Comparison of ENCODE assay signal across 8 cellular contexts in the genomic region with DNA sequence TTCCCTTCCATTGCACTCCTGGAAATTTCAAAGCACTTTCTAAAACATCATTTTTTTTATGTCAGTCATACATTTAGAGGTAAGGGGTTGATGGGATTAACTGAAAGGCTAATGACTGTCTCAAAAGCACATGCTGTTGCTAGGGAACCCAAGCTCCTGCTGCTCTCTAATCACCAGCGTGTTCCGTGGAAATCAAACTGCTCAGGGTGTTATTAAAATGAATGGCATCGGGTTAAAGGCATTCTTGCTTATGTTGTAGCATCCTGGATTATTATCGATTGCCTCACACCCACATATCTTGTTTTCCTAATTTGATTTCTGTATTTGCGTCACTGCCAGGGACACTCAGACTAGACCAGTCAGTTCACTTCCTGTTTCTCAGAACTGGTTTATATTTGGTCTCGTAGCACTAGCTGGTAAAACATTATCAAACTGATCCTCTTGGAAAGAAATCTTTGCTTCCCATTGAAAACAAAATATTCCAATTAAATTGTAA.
DNase-seq lines count a peak whose midpoint lies in the region; ATAC-seq and TF ChIP-seq lines count a peak whose summit lies in the region.

No MANE protein-coding gene starts in this region.

- BruUV-seq in Caco-2 (replicated peaks; lab: Mats Ljungman, UMichigan): no TSS peak

- H3K27me3 Mint-ChIP-seq in Caco-2 (ENCODE audit: insufficient read depth, unreplicated experiment) (peaks cover 18% of the 10 kb centered on the region), T-cell (no peaks in the 10 kb centered on the region)
- peaks cover 0 to 15% of the 10 kb centered on the region in 2 donors for H3K27me3 Mint-ChIP-seq in natural killer cell treated with Interleukin-12 subunit alpha and Interleukin-12 subunit beta and Interleukin-15 and Interleukin-18, amount 100 ng/mL, for 72 hours

- H3K4me1 Mint-ChIP-seq in Caco-2 (ENCODE audit: low read depth, unreplicated experiment): peaks cover 15% of the 10 kb centered on the region
- peaks cover 42 to 43% (median 42%) of the 10 kb centered on the region in 3 donors for H3K4me1 Mint-ChIP-seq in T-cell
- peaks cover 38 to 45% of the 10 kb centered on the region in 2 donors for H3K4me1 Mint-ChIP-seq in natural killer cell treated with Interleukin-12 subunit alpha and Interleukin-12 subunit beta and Interleukin-15 and Interleukin-18, amount 100 ng/mL, for 72 hours (ENCODE audit: low read depth in 2 of 2)

- H3K9me3 ChIP-seq in Caco-2 (no peaks in the 10 kb centered on the region), HUES6 (ENCODE audit: control insufficient read depth, insufficient read depth, low read depth, low read length) (no peaks in the 10 kb centered on the region)

- no peak overlapping the region for H3K27ac ChIP-seq in HUES6 (ENCODE audit: low read depth, low read length)

- H3K9me3 Mint-ChIP-seq in Caco-2 (ENCODE audit: unreplicated experiment) (no peaks in the 10 kb centered on the region), T-cell (no peaks in the 10 kb centered on the region)
- no peaks in the 10 kb centered on the region for H3K9me3 Mint-ChIP-seq in natural killer cell treated with Interleukin-12 subunit alpha and Interleukin-12 subunit beta and Interleukin-15 and Interleukin-18, amount 100 ng/mL, for 72 hours

- peak overlapping the region; percentile 79 for H3K4me3 Mint-ChIP-seq in Caco-2 (ENCODE audit: unreplicated experiment)
- peak overlapping the region; percentile 95 to 99 (median 98) for H3K4me3 Mint-ChIP-seq in T-cell
- H3K4me3 Mint-ChIP-seq in natural killer cell treated with Interleukin-12 subunit alpha and Interleukin-12 subunit beta and Interleukin-15 and Interleukin-18, amount 100 ng/mL, for 72 hours: peak overlapping the region; percentile 99

- no peaks in the 10 kb centered on the region for H3K36me3 ChIP-seq in Caco-2 (ENCODE audit: control insufficient read depth, insufficient read depth, low read length)
- no peaks in the 10 kb centered on the region for H3K36me3 ChIP-seq in HUES6 (ENCODE audit: control insufficient read depth, insufficient read depth, low read length)

- DNase-seq in Caco-2 (no peak), T-cell (peak in 3 of 34 experiments; percentile 21 to 51 (median 28)), erythroblast (lab: John Stamatoyannopoulos, UW) (peak; percentile 8 to 11), HEK293T (ENCODE audit: extremely low spot score) (no peak)
- DNase-seq in natural killer cell treated with Interleukin-12 subunit alpha and Interleukin-12 subunit beta and Interleukin-15 and Interleukin-18, amount 100 ng/mL, for 72 hours (ENCODE audit: low spot score): no peak

- no peak overlapping the region for H3K27ac Mint-ChIP-seq in Caco-2 (ENCODE audit: unreplicated experiment)
- peak overlapping the region; percentile 84 to 99 for H3K27ac Mint-ChIP-seq in T-cell
- peak overlapping the region; percentile 96 to 98 for H3K27ac Mint-ChIP-seq in natural killer cell treated with Interleukin-12 subunit alpha and Interleukin-12 subunit beta and Interleukin-15 and Interleukin-18, amount 100 ng/mL, for 72 hours

- H3K9ac ChIP-seq in HUES6 (ENCODE audit: low read length): no peak overlapping the region

- CTCF ChIA-PET in Caco-2 (lab: Charles Lee) (no interaction called here), T-cell (lab: Charles Lee) (interaction anchor here in 1 of 2 donors (0.7 kb wide), 1 partner anchor 129 kb away, joined by 3 read pairs; no protein-coding TSS in a partner anchor), HEK293T (lab: Yijun Ruan, JAX) (no interaction called here)

- POLR2A ChIA-PET in Caco-2 (lab: Charles Lee) (no interaction called here), T-cell (lab: Charles Lee) (interaction anchor here (0.6 kb wide), 3 partner anchors 67 to 219 kb away, joined by 5 to 8 read pairs (median 6); no protein-coding TSS in a partner anchor), HEK293T (lab: Yijun Ruan, JAX) (no interaction called here)

- TF ChIP-seq POLR2A in erythroblast (IDR thresholded peaks at IDR 0.05; ENCODE audit: low read length): no peak

- intact Hi-C loops in Caco-2 (cut with micrococcal nuclease; ENCODE audit: unreplicated experiment): no loop called here

- H3K4me1 ChIP-seq in Caco-2 (peaks cover 20% of the 10 kb centered on the region), HUES6 (ENCODE audit: control insufficient read depth, insufficient read depth, low read length) (peaks cover 30% of the 10 kb centered on the region)

- peak in 1 of 4 experiments; percentile 7 for ATAC-seq in T-cell (replicated peaks in 1 of 4)
- ATAC-seq in natural killer cell treated with Interleukin-12 subunit alpha and Interleukin-12 subunit beta and Interleukin-15 and Interleukin-18, amount 100 ng/mL, for 72 hours: no peak
- no peak for ATAC-seq in HG03378 (IDR thresholded peaks at IDR 0.05; ENCODE audit: unreplicated experiment)
- ATAC-seq in GM21360 (IDR thresholded peaks at IDR 0.05; ENCODE audit: unreplicated experiment): no peak

- H3K27me3 ChIP-seq in Caco-2 (replicated peaks; ENCODE audit: control insufficient read depth, insufficient read depth, low read length) (0 out of 2 replicates have a peak, but pooled peaks cover 1% of the 10 kb centered on the region), HUES6 (ENCODE audit: control insufficient read depth, insufficient read depth, low read length) (peaks cover 20% of the 10 kb centered on the region)

- H3K36me3 Mint-ChIP-seq in Caco-2 (ENCODE audit: insufficient read depth, unreplicated experiment) (peaks cover 6% of the 10 kb centered on the region), T-cell (peaks cover 6% of the 10 kb centered on the region)
- H3K36me3 Mint-ChIP-seq in natural killer cell treated with Interleukin-12 subunit alpha and Interleukin-12 subunit beta and Interleukin-15 and Interleukin-18, amount 100 ng/mL, for 72 hours: peaks cover 6% of the 10 kb centered on the region

- TF ChIP-seq CTCF in Caco-2 (IDR thresholded peaks at IDR 0.05; ENCODE audit: insufficient read depth in 1 of 2, low read depth in 1 of 2, low read length in 1 of 2, severe bottlenecking in 1 of 2, unreplicated experiment in 1 of 2): no peak

- H3K4me3 ChIP-seq in Caco-2 (ENCODE audit: low read depth, low read length) (no peak overlapping the region), HUES6 (ENCODE audit: low read depth, low read length) (peak overlapping the region; percentile 73)

TF ChIP-seq in HEK293T, 16 proteins besides CTCF, POLR2A, EP300 and RAD21:
- TF ChIP-seq SUZ12 (IDR thresholded peaks at IDR 0.05) (no peak), TARDBP (IDR thresholded peaks at IDR 0.05) (no peak), FOXM1 (IDR thresholded peaks at IDR 0.05; ENCODE audit: borderline replicate concordance) (no peak), L3MBTL2 (conservative IDR thresholded peaks at IDR 0.05) (no peak)

Comparison
In these comparisons a context has a peak if more than half of its experiments do, and no peak if none do; other contexts are left out.
1. DNase-seq: peak in erythroblast (2 of 2); none in Caco-2 (0 of 2), natural killer cell treated with Interleukin-12 subunit alpha and Interleukin-12 subunit beta and Interleukin-15 and Interleukin-18, amount 100 ng/mL, for 72 hours (single experiment) and HEK293T (single experiment).
2. POLR2A ChIA-PET loops: an anchor here in T-cell (0.6 kb wide); none called in Caco-2 and HEK293T.
3. Peak in every context shown above with its lines, with median percentiles within 50 percentile points of each other: H3K4me3 Mint-ChIP-seq.